Comparison of ENCODE assay signal across 11 cellular contexts in genomic region chr11:10122337-10123197, GRCh38.
A peak's percentile ranks its signal among the peaks of the same experiment; 100 is the strongest.
DNase-seq lines count a peak whose midpoint lies in the region; ATAC-seq and TF ChIP-seq lines count a peak whose summit lies in the region.
"Had no signal": no experiment of that assay in that cellular context is flagged by ENCODE, and none has a peak within 500 bp of the region (broad histone marks: within the 10 kb centered on the region; RNA-seq: fewer than 3 reads in every experiment).

No MANE protein-coding gene starts in this region.

- H3K27ac ChIP-seq in urinary bladder (ENCODE audit: low read depth) = peak overlapping the region; percentile 50

- DNase-seq in activated T-cell treated with anti-CD3 and anti-CD28 coated beads, Interleukin-2, amount 50 U/mL, for 72 hours = peak; percentile 5 to 13
- DNase-seq in activated T-cell treated with anti-CD3 and anti-CD28 coated beads, Interleukin-2, amount 50 U/mL, for 48 hours = no peak
- DNase-seq in iPS-NIHi7 (ENCODE audit: extremely low spot score) = peak; percentile 23
- no peak for DNase-seq in AG08395 (ENCODE audit: low spot score)
- no peak for DNase-seq in NCI-H1417 (lab: John Stamatoyannopoulos, UW)
- DNase-seq: SHP77 treated with DMSO at 0.1 percent for 48 hours; stimulated activated CD4-positive, alpha-beta T cell treated with anti-CD3 and anti-CD28 coated beads, Interleukin-4, amount 100 ng/mL, for 24 hours had no signal

- peaks cover 3% of the 10 kb centered on the region for H3K4me1 ChIP-seq in urinary bladder (ENCODE audit: insufficient read depth)

- no peaks in the 10 kb centered on the region for H3K9me3 Mint-ChIP-seq in activated T-cell treated with anti-CD3 and anti-CD28 coated beads, Interleukin-2, amount 50 U/mL, for 72 hours

- 73% methylated on average over 5 of the region's 5 CpGs for WGBS in urinary bladder

- peak; percentile 94 to 96 for ATAC-seq in activated T-cell treated with anti-CD3 and anti-CD28 coated beads, Interleukin-2, amount 50 U/mL, for 72 hours (replicated peaks in 1 of 2)
- peak; percentile 85 for ATAC-seq in SK-N-SH treated with all-trans-retinoic acid at 6 μM for 48 hours
- ATAC-seq in GM21786 (IDR thresholded peaks at IDR 0.05; ENCODE audit: unreplicated experiment) = no peak

- H3K4me1 Mint-ChIP-seq in activated T-cell treated with anti-CD3 and anti-CD28 coated beads, Interleukin-2, amount 50 U/mL, for 72 hours (ENCODE audit: low read depth) = peaks cover 5% of the 10 kb centered on the region
- H3K4me1 Mint-ChIP-seq: IgD-negative memory B cell had no signal

- H3K4me3 Mint-ChIP-seq in activated T-cell treated with anti-CD3 and anti-CD28 coated beads, Interleukin-2, amount 50 U/mL, for 72 hours = no peak overlapping the region
- H3K4me3 Mint-ChIP-seq: IgD-negative memory B cell had no signal

- H3K36me3 ChIP-seq in urinary bladder (ENCODE audit: insufficient read depth) = no peaks in the 10 kb centered on the region

- H3K27me3 Mint-ChIP-seq in activated T-cell treated with anti-CD3 and anti-CD28 coated beads, Interleukin-2, amount 50 U/mL, for 72 hours (ENCODE audit: low read depth) = no peaks in the 10 kb centered on the region
- H3K27me3 Mint-ChIP-seq: IgD-negative memory B cell had no signal

- H3K36me3 Mint-ChIP-seq in activated T-cell treated with anti-CD3 and anti-CD28 coated beads, Interleukin-2, amount 50 U/mL, for 72 hours (ENCODE audit: insufficient read depth in 2 of 2) = no peaks in the 10 kb centered on the region
- H3K36me3 Mint-ChIP-seq: IgD-negative memory B cell had no signal

- no peak overlapping the region for H3K4me3 ChIP-seq in urinary bladder (ENCODE audit: low read depth, low read length)

- no peak overlapping the region for H3K27ac Mint-ChIP-seq in activated T-cell treated with anti-CD3 and anti-CD28 coated beads, Interleukin-2, amount 50 U/mL, for 72 hours

TF ChIP-seq in SK-N-SH treated with all-trans-retinoic acid at 6 μM for 48 hours, 23 proteins besides CTCF, POLR2A, EP300 and RAD21:
- TF ChIP-seq ZC3H10 (CRISPR knock-in tag; IDR thresholded peaks at IDR 0.05) (no peak), TSHZ2 (CRISPR knock-in tag; IDR thresholded peaks at IDR 0.05) (no peak), ARNTL (CRISPR knock-in tag; IDR thresholded peaks at IDR 0.05; ENCODE audit: borderline replicate concordance, low read depth) (no peak), CSDC2 (CRISPR knock-in tag; IDR thresholded peaks at IDR 0.05) (no peak), GLIS3 (CRISPR knock-in tag; IDR thresholded peaks at IDR 0.05) (no peak)

Comparison
In these comparisons a context has a peak if more than half of its experiments do, and no peak if none do; other contexts are left out.
1. DNase-seq: peak in activated T-cell treated with anti-CD3 and anti-CD28 coated beads, Interleukin-2, amount 50 U/mL, for 72 hours (2 of 2) and iPS-NIHi7 (single experiment); none in activated T-cell treated with anti-CD3 and anti-CD28 coated beads, Interleukin-2, amount 50 U/mL, for 48 hours (0 of 2), AG08395 (single experiment) and NCI-H1417 (0 of 3).